In the genomic region with DNA sequence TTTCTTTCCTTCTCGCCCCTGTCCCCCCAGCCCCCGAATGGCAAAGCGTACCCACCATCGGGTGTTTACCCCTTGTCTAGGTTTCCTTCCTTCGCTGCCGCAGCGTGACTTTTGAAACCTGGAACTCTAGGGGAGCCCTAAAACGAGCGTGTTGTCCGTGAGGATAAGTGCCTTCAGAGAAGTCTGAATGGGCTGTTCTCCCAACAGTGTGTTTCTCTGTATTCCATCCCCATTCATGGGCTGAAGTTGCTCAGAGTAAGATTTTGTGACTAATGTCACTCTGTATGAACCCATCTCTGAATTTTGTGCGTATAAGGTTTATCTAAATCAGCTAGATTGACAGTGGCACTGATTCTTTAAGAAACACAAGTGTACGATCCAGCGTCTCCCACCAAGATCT, we compare ENCODE assay signal across 9 cellular contexts. TPM values are rescaled to one million over a fixed set of nuclear protein-coding genes. Genes with fewer than 3 reads are reported as not detected.
DNase-seq lines count a peak whose midpoint lies in the region; ATAC-seq and TF ChIP-seq lines count a peak whose summit lies in the region.
"Had no signal": no experiment of that assay in that cellular context is flagged by ENCODE, and none has a peak within 500 bp of the region (broad histone marks: within the 10 kb centered on the region; RNA-seq: fewer than 3 reads in every experiment).

No MANE protein-coding gene starts in this region.

- H3K4me1 ChIP-seq in heart left ventricle: peaks cover 0 to 16% (median 0%) of the 10 kb centered on the region in 12 donors
- no peaks in the 10 kb centered on the region for H3K4me1 ChIP-seq in mucosa of descending colon (ENCODE audit: low read depth)
- H3K4me1 ChIP-seq in aorta (ENCODE audit: control insufficient read depth in 1 of 2, insufficient read depth in 2 of 2, low read length in 2 of 2): no peaks in the 10 kb centered on the region

- H3K27ac ChIP-seq in heart left ventricle (peak overlapping the region in 2 of 12 donors; percentile 70 to 71), aorta (ENCODE audit: low read depth in 1 of 2, low read length in 2 of 2) (no peak overlapping the region)

- DNase-seq in heart left ventricle (no peak), cardiac septum (ENCODE audit: low spot score) (no peak), cerebellum (ENCODE audit: low spot score) (peak; percentile 21), mucosa of descending colon (peak in 1 of 3 donors; percentile 11), aorta (no peak), globus pallidus (ENCODE audit: low spot score) (no peak), T1000 (lab: John Stamatoyannopoulos, UW) (no peak), omental fat pad (ENCODE audit: low spot score) (no peak)

- no peak for TF ChIP-seq CTCF in heart left ventricle (IDR thresholded peaks at IDR 0.05)
- TF ChIP-seq CTCF in mucosa of descending colon (IDR thresholded peaks at IDR 0.05): no peak
- TF ChIP-seq CTCF in omental fat pad (IDR thresholded peaks at IDR 0.05): no peak

- ATAC-seq in heart left ventricle (no peak), mucosa of descending colon (no peak), aorta (ENCODE audit: low FRiP score) (no peak), omental fat pad (ENCODE audit: low FRiP score) (no peak)

- TF ChIP-seq POLR2A in heart left ventricle (IDR thresholded peaks at IDR 0.05): no peak

- peaks cover 0 to 18% (median 0%) of the 10 kb centered on the region in 9 donors for H3K27me3 ChIP-seq in heart left ventricle
- H3K27me3 ChIP-seq in aorta (ENCODE audit: control insufficient read depth in 1 of 2, insufficient read depth in 2 of 2, low read length in 1 of 2): no peaks in the 10 kb centered on the region

- peaks cover 0 to 24% (median 10%) of the 10 kb centered on the region in 12 donors for H3K9me3 ChIP-seq in heart left ventricle
- peaks cover 9% of the 10 kb centered on the region for H3K9me3 ChIP-seq in mucosa of descending colon
- H3K9me3 ChIP-seq in aorta (ENCODE audit: control insufficient read depth, low read length): no peaks in the 10 kb centered on the region

- H3K36me3 ChIP-seq in heart left ventricle (no peaks in the 10 kb centered on the region), mucosa of descending colon (ENCODE audit: low read depth) (no peaks in the 10 kb centered on the region), aorta (ENCODE audit: control insufficient read depth in 1 of 2, insufficient read depth in 2 of 2, low read length in 1 of 2) (no peaks in the 10 kb centered on the region)

- H3K4me3 ChIP-seq in heart left ventricle (peak overlapping the region; percentile 42 to 79 (median 64)), mucosa of descending colon (peak overlapping the region; percentile 29), aorta (ENCODE audit: low read length in 2 of 2) (peak overlapping the region; percentile 70 to 83)

- 8 to 9% (median 8%) methylated on average over 13 of the region's 13 CpGs for WGBS in heart left ventricle, 4 donors
- WGBS in aorta, 2 donors: 5% methylated on average over 13 of the region's 13 CpGs

- intact Hi-C loops in heart left ventricle (cut with DNase I) (no loop called here), cardiac septum (cut with DNase I) (no loop called here), mucosa of descending colon (cut with DNase I, micrococcal nuclease) (no loop called here), aorta (cut with DNase I) (loop anchor here in 1 of 2 donors (10.0 kb wide), 1 partner anchor 59 kb away; no protein-coding TSS in a partner anchor)

RNA-seq across cellular contexts. Expression of a gene that starts 0.9 kb away (rescaled TPM):
- total RNA-seq in heart left ventricle (1 to 10 TPM; 1.2 to 5.4 (median 2.6) TPM), cardiac septum (1.6 TPM), cerebellum (58.1 TPM), mucosa of descending colon (1 to 10 TPM; 3.2 to 7.6 (median 6.4) TPM), aorta (10 to 100 TPM in 1 of 2 donors, 1 to 10 TPM in 1; 6.2 to 11.2 TPM), omental fat pad (10 to 100 TPM in 1 of 4 donors, 1 to 10 TPM in 3; 6.8 to 54.1 (median 7.4) TPM)
- polyA plus RNA-seq in heart left ventricle (1 to 10 TPM in 1 of 2 donors, under 1 TPM in 1; 0.54 to 1.0 TPM), aorta (1 to 10 TPM in 1 of 2 donors, under 1 TPM in 1; 0.90 to 3.4 TPM)

RNA-seq across cellular contexts. Expression of a gene that starts 5.9 kb away (rescaled TPM):
- total RNA-seq in heart left ventricle (1 to 10 TPM in 4 of 9 donors, under 1 TPM in 4, not detected in 1; 0.59 to 5.8 (median 1.6) TPM), cardiac septum (1.4 TPM), cerebellum (not detected), mucosa of descending colon (not detected), aorta (1 to 10 TPM in 1 of 2 donors, not detected in 1; 6.3 TPM), omental fat pad (1 to 10 TPM in 1 of 4 donors, not detected in 3; 1.4 TPM)
- polyA plus RNA-seq in heart left ventricle (10 to 100 TPM in 1 of 2 donors, 1 to 10 TPM in 1; 3.1 to 10.5 TPM), aorta (under 1 TPM in 1 of 2 donors, not detected in 1; 0.95 TPM)
- total RNA-seq: Daoy had no signal
